ENCODE assay signal across 23 cellular contexts in the genomic region with DNA sequence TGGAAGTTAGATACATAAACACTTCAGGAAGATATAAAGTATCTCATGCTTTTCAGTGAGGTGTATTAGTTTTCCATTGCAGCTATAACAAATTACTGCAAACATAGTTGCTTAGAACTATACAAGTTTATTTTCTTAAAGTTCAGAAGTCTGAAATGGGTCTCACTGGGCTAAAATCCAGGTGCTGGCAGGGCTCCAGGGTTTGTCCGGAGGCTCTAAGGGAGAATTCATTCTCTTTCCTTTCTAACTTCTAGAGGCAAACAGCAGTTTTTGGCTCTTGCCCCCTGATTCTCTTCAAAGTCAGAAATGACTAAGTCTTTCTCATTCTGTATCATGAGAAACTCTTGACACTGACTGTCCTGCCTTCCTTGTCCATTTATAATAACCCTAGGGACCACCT.
"Had no signal": no experiment of that assay in that cellular context is flagged by ENCODE, and none has a peak within 500 bp of the region (broad histone marks: within the 10 kb centered on the region; RNA-seq: fewer than 3 reads in every experiment).

No MANE protein-coding gene starts in this region.

- H3K9me3 ChIP-seq: ascending aorta, ovary, psoas muscle, tibial artery had no signal

- H3K27ac ChIP-seq: ascending aorta, cardiac muscle cell, ovary, psoas muscle, skin epidermis, tibial artery, WERI-Rb-1 had no signal

- DNase-seq: activated CD4-positive, alpha-beta T cell treated with anti-CD3 and anti-CD28 coated beads for 1 hour; activated CD4-positive, alpha-beta T cell treated with anti-CD3 and anti-CD28 coated beads, Interleukin-2, amount 50 U/mL, for 1 hour; activated CD8-positive, alpha-beta T cell treated with anti-CD3 and anti-CD28 coated beads, Interleukin-2, amount 10 ng/mL, durations not matched to agents 7 days and 5 days; activated T-cell treated with anti-CD3 and anti-CD28 coated beads, Interleukin-2, amount 50 U/mL, for 1 hour; effector CD8-positive, alpha-beta T cell; hippocampal formation; kidney glomerular epithelial cell; ovary; stimulated activated CD4-positive, alpha-beta T cell treated with anti-CD3 and anti-CD28 coated beads, Interleukin-2, amount 100 ng/mL, for 24 hours; stimulated activated naive CD8-positive, alpha-beta T cell treated with anti-CD3 and anti-CD28 coated beads, Interleukin-15, amount 100 ng/mL, for 72 hours; T-helper 1 cell; tibial artery; WERI-Rb-1 had no signal

- H3K27me3 ChIP-seq: ascending aorta, cardiac muscle cell, ovary, tibial artery had no signal

- H3K4me3 ChIP-seq: ascending aorta, cardiac muscle cell, ovary, psoas muscle, skin epidermis, tibial artery had no signal

- H3K36me3 ChIP-seq: ascending aorta, cardiac muscle cell, ovary, tibial artery, WERI-Rb-1 had no signal

- H3K4me1 ChIP-seq: ascending aorta, psoas muscle, tibial artery had no signal

- ATAC-seq: activated CD8-positive, alpha-beta T cell treated with anti-CD3 and anti-CD28 coated beads, Interleukin-2, amount 10 ng/mL, durations not matched to agents 7 days and 5 days; activated naive CD4-positive, alpha-beta T cell treated with anti-CD3 and anti-CD28 coated beads, Interleukin-2, amount 50 U/mL, for 72 hours; activated T-helper 17 cell treated with anti-CD3 and anti-CD28 coated beads, Interleukin-2, amount 50 U/mL, for 72 hours; esophagus mucosa; natural killer cell treated with Interleukin-12 subunit alpha and Interleukin-12 subunit beta and Interleukin-15 and Interleukin-18, amount 100 ng/mL, for 72 hours; psoas muscle; right cardiac atrium; stimulated activated effector memory CD8-positive, alpha-beta T cell treated with anti-CD3 and anti-CD28 coated beads, Interleukin-12 subunit alpha, Interleukin-12 subunit beta, amount 100 ng/mL, for 72 hours; stimulated activated naive CD8-positive, alpha-beta T cell treated with anti-CD3 and anti-CD28 coated beads, Interleukin-15, amount 100 ng/mL, for 72 hours had no signal
